Comparison of ENCODE assay signal across 15 cellular contexts in genomic region chr11:72353861-72354260, GRCh38.
A peak's percentile ranks its signal among the peaks of the same experiment; 100 is the strongest.
DNase-seq lines count a peak whose midpoint lies in the region; ATAC-seq and TF ChIP-seq lines count a peak whose summit lies in the region.
"Had no signal": no experiment of that assay in that cellular context is flagged by ENCODE, and none has a peak within 500 bp of the region (broad histone marks: within the 10 kb centered on the region; RNA-seq: fewer than 3 reads in every experiment).

No MANE protein-coding gene starts in this region.

- no peaks in the 10 kb centered on the region for H4K20me1 ChIP-seq in hepatocyte (ENCODE audit: insufficient read depth, poor library complexity, severe bottlenecking)

- TF ChIP-seq CTCF in AG09309 (IDR thresholded peaks at IDR 0.05; ENCODE audit: control insufficient read depth, insufficient read depth, low read depth, low read length, missing control alignments) = peak; percentile 29
- TF ChIP-seq CTCF in GM13977 (IDR thresholded peaks at IDR 0.05; ENCODE audit: extremely low read depth, insufficient read depth, missing control alignments) = peak; percentile 21
- no peak for TF ChIP-seq CTCF in hepatocyte (IDR thresholded peaks at IDR 0.05; ENCODE audit: poor library complexity)
- peak in 1 of 6 experiments; percentile 7 for TF ChIP-seq CTCF in upper lobe of left lung (IDR thresholded peaks at IDR 0.05)

- H3K4me1 ChIP-seq in hepatocyte (ENCODE audit: insufficient read depth) = peaks cover 14% of the 10 kb centered on the region
- H3K4me1 ChIP-seq in upper lobe of left lung = peaks cover 5 to 7% (median 6%) of the 10 kb centered on the region in 4 donors
- H3K4me1 ChIP-seq: Peyer's patch had no signal

- WGBS in hepatocyte (ENCODE audit: low lambda C conversion rate, missing lambda C conversion rate) = 58% methylated on average over 2 of the region's 2 CpGs
- 55 to 71% methylated on average over 2 of the region's 2 CpGs for WGBS in upper lobe of left lung, 2 donors

- H3K27me3 ChIP-seq in hepatocyte = no peaks in the 10 kb centered on the region
- H3K27me3 ChIP-seq in upper lobe of left lung = no peaks in the 10 kb centered on the region
- H3K27me3 ChIP-seq: neutrophil, Peyer's patch, tibial artery had no signal

- no peak overlapping the region for H3K4me3 ChIP-seq in AG09309 (ENCODE audit: control insufficient read depth, low read depth, low read length)
- no peak overlapping the region for H3K4me3 ChIP-seq in hepatocyte
- no peak overlapping the region for H3K4me3 ChIP-seq in upper lobe of left lung
- H3K4me3 ChIP-seq: Peyer's patch, tibial artery had no signal

- no peak overlapping the region for H3K4me2 ChIP-seq in hepatocyte

- ATAC-seq in GM18909 (IDR thresholded peaks at IDR 0.05; ENCODE audit: poor library complexity, unreplicated experiment) (no peak), upper lobe of left lung (ENCODE audit: low FRiP score in 2 of 2) (no peak), HG02610 (IDR thresholded peaks at IDR 0.05; ENCODE audit: unreplicated experiment) (no peak)

- DNase-seq in AG09309 (ENCODE audit: low read depth) = no peak
- DNase-seq in GM13977 (ENCODE audit: low spot score) = no peak
- DNase-seq in SK-MEL-5 (ENCODE audit: low read depth, low spot score) = peak; percentile 73
- no peak for DNase-seq in hepatocyte (ENCODE audit: low spot score)
- no peak for DNase-seq in upper lobe of left lung
- no peak for DNase-seq in NCI-H2227 (lab: John Stamatoyannopoulos, UW; ENCODE audit: unreplicated experiment)
- DNase-seq: effector CD8-positive, alpha-beta T cell; immature natural killer cell; KG1; Peyer's patch; stimulated activated CD4-positive, alpha-beta T cell treated with anti-CD3 and anti-CD28 coated beads, Interleukin-4, amount 100 ng/mL, for 4 hours; tibial artery had no signal

- no peak for TF ChIP-seq POLR2A in upper lobe of left lung (IDR thresholded peaks at IDR 0.05)

- peak overlapping the region; percentile 0 for H3K27ac ChIP-seq in hepatocyte
- H3K27ac ChIP-seq in upper lobe of left lung = no peak overlapping the region
- H3K27ac ChIP-seq: neutrophil, Peyer's patch, tibial artery had no signal

- H3K36me3 ChIP-seq in hepatocyte (replicated peaks; ENCODE audit: insufficient read depth, low read depth) (no peaks in the 10 kb centered on the region), upper lobe of left lung (peaks cover 0 to 11% (median 0%) of the 10 kb centered on the region in 4 donors)
- H3K36me3 ChIP-seq: Peyer's patch had no signal

- no peaks in the 10 kb centered on the region for H3K9me2 ChIP-seq in hepatocyte (replicated peaks; ENCODE audit: insufficient read depth)

- in situ Hi-C loops in GM13977 (cut with MboI; ENCODE audit: low pct_unique_long_range_greater_than_20kb, low sequenced_read_pairs, unreplicated experiment) = no loop called here
- in situ Hi-C loops in SK-MEL-5 (cut with HindIII; ENCODE audit: low pct_unique_long_range_greater_than_20kb, low sequenced_read_pairs) = no loop called here

- H3K9me3 ChIP-seq in hepatocyte (ENCODE audit: low read depth) (no peaks in the 10 kb centered on the region), upper lobe of left lung (no peaks in the 10 kb centered on the region)
- H3K9me3 ChIP-seq: neutrophil, Peyer's patch, tibial artery had no signal

- H2AFZ ChIP-seq in hepatocyte = no peak overlapping the region

- no peak for TF ChIP-seq EP300 in upper lobe of left lung (IDR thresholded peaks at IDR 0.05)

- H3K79me2 ChIP-seq in hepatocyte = no peaks in the 10 kb centered on the region
